18 cellular contexts compared by ENCODE assay signal in the genomic region with DNA sequence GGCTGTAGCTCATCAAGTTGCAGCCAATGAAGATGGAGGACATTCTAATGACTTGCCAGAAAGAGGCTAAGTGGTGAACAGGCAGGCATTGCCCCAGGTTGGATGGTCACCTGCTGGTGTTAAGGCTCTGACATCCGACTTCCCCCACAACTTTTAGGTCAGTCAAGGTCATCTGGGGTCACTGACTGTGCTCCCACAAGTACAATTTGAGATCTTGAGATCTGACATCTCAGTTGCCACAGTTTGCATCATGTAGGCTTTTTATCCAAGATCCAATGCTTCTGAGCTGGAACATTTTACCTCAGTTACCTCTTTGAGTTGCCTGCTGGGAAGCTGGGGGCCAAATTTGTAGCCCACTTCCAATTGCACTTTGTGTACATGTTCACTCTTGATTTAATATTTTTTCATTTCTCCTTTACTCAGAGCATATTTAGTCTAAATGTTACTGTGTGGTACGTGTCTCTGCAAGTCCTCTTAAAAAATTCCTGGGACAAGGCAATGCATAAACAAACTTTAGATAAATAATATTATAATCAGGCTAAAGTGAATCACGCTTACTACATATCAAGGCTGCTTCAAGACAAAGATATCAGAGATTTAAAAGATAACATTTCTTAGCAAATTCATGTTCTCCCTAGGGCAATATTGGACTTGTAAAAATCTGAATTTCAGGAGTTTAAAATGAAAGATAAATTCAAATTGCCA.
A peak's percentile ranks its signal among the peaks of the same experiment; 100 is the strongest.
DNase-seq lines count a peak whose midpoint lies in the region; ATAC-seq, FAIRE-seq and TF ChIP-seq lines count a peak whose summit lies in the region.
"Had no signal": no experiment of that assay in that cellular context is flagged by ENCODE, and none has a peak within 500 bp of the region (broad histone marks: within the 10 kb centered on the region; RNA-seq: fewer than 3 reads in every experiment).

No MANE protein-coding gene starts in this region.

- H3K79me2 ChIP-seq in DOHH2 (ENCODE audit: control insufficient read depth, low read length), result no peaks in the 10 kb centered on the region

- no peaks in the 10 kb centered on the region for H3K27me3 Mint-ChIP-seq in activated CD4-positive, alpha-beta T cell treated with anti-CD3 and anti-CD28 coated beads, Interleukin-2, amount 10 ng/mL, durations not matched to agents 24 days and 14 days
- H3K27me3 Mint-ChIP-seq: IgD-negative memory B cell had no signal

- no peaks in the 10 kb centered on the region for H3K9me3 ChIP-seq in DOHH2 (ENCODE audit: control insufficient read depth, insufficient read depth, low read length)

- H3K36me3 ChIP-seq in DOHH2 (ENCODE audit: control insufficient read depth, low read length), result peaks cover 50% of the 10 kb centered on the region

- peak overlapping the region; percentile 57 for H3K4me3 ChIP-seq in DOHH2 (ENCODE audit: low read length)
- H3K4me3 ChIP-seq: PC-9, SK-N-MC had no signal

- H3K4me3 Mint-ChIP-seq in activated CD4-positive, alpha-beta T cell treated with anti-CD3 and anti-CD28 coated beads, Interleukin-2, amount 10 ng/mL, durations not matched to agents 24 days and 14 days, result no peak overlapping the region
- H3K4me3 Mint-ChIP-seq: IgD-negative memory B cell had no signal

- no peak for DNase-seq in GM19239 (ENCODE audit: insufficient read length, low spot score)
- DNase-seq in OCI-M1 (lab: John Stamatoyannopoulos, UW), result peak; percentile 35
- no peak for DNase-seq in epithelial cell of prostate (ENCODE audit: low read depth, low spot score)
- no peak for DNase-seq in activated CD4-positive, alpha-beta T cell treated with anti-CD3 and anti-CD28 coated beads, Interleukin-2, amount 10 ng/mL, durations not matched to agents 24 days and 14 days
- DNase-seq: C1 segment of cervical spinal cord; DMS 273 treated with DMSO at 0.1 percent for 48 hours; NCI-H1092; NCI-H1694; NCI-H2107; NCI-H345; NCI-H526 treated with DMSO at 0.1 percent for 48 hours; NK-92 treated with Interleukin-12 subunit alpha and Interleukin-12 subunit beta, amount 100 ng/mL, for 24 hours; PC-9 had no signal

- peak overlapping the region; percentile 76 for H3K4me2 ChIP-seq in DOHH2 (ENCODE audit: low read length)
- H3K4me2 ChIP-seq: PC-9 had no signal

- H3K27ac Mint-ChIP-seq in activated CD4-positive, alpha-beta T cell treated with anti-CD3 and anti-CD28 coated beads, Interleukin-2, amount 10 ng/mL, durations not matched to agents 24 days and 14 days, result no peak overlapping the region

- peaks cover 55% of the 10 kb centered on the region for H3K4me1 ChIP-seq in DOHH2 (ENCODE audit: control insufficient read depth, low read length)

- no peaks in the 10 kb centered on the region for H4K20me1 ChIP-seq in DOHH2 (ENCODE audit: control insufficient read depth, insufficient read depth, low read depth, low read length)

- peaks cover 19% of the 10 kb centered on the region for H3F3A ChIP-seq in DOHH2 (ENCODE audit: control insufficient read depth, insufficient read depth)

- no peak for ATAC-seq in GM19324 (IDR thresholded peaks at IDR 0.05; ENCODE audit: low FRiP score, unreplicated experiment)
- no peak for ATAC-seq in GM21526 (IDR thresholded peaks at IDR 0.05; ENCODE audit: low FRiP score, unreplicated experiment)

- H3K27me3 ChIP-seq in DOHH2 (ENCODE audit: control insufficient read depth, low read length), result no peaks in the 10 kb centered on the region

- peaks cover 36% of the 10 kb centered on the region for H3K36me3 Mint-ChIP-seq in activated CD4-positive, alpha-beta T cell treated with anti-CD3 and anti-CD28 coated beads, Interleukin-2, amount 10 ng/mL, durations not matched to agents 24 days and 14 days (ENCODE audit: low read depth)

- no peaks in the 10 kb centered on the region for H3K9me3 Mint-ChIP-seq in activated CD4-positive, alpha-beta T cell treated with anti-CD3 and anti-CD28 coated beads, Interleukin-2, amount 10 ng/mL, durations not matched to agents 24 days and 14 days
- H3K9me3 Mint-ChIP-seq: IgD-negative memory B cell had no signal

- no peaks in the 10 kb centered on the region for H3K9me2 ChIP-seq in DOHH2 (replicated peaks; ENCODE audit: control insufficient read depth, low read length)

- TF ChIP-seq CTCF in DOHH2 (IDR thresholded peaks at IDR 0.05; ENCODE audit: low read depth, low read length, poor library complexity, severe bottlenecking), result no peak

- peak; percentile 66 for FAIRE-seq in GM19239 (lab: Jason Lieb, UNC)

- peaks cover 55% of the 10 kb centered on the region for H3K4me1 Mint-ChIP-seq in activated CD4-positive, alpha-beta T cell treated with anti-CD3 and anti-CD28 coated beads, Interleukin-2, amount 10 ng/mL, durations not matched to agents 24 days and 14 days

- H3K27ac ChIP-seq in DOHH2 (ENCODE audit: low read depth, low read length), result no peak overlapping the region; the same call in 1 of the 2 replicates
- H3K27ac ChIP-seq in epithelial cell of prostate, result peak overlapping the region; percentile 53
- H3K27ac ChIP-seq: PC-9, SK-N-MC had no signal

- intact Hi-C loops in activated CD4-positive, alpha-beta T cell treated with anti-CD3 and anti-CD28 coated beads, Interleukin-2, amount 10 ng/mL, durations not matched to agents 24 days and 14 days (cut with micrococcal nuclease), result loop anchor here (5.0 kb wide), 2 partner anchors 70 to 530 kb away; a partner anchor contains a TSS
